ENCODE assay signal across 16 cellular contexts in the genomic region with DNA sequence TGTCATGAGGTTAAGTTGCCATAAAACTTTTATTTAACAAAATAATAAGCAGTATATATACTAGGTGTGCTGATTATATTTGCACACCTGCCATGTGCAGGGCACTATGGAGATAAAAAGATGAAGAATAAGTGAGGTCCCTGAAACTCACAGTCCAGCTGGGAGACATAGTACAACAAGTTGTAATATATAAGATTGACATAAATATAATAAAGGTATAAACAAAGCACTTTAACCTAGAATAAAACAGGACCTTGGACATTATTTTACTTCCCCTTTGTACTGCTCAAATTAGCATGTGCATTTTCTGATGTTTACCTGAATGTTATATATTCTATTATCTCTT. TPM values are rescaled to one million over a fixed set of nuclear protein-coding genes. Genes with fewer than 3 reads are reported as not detected.
A peak's percentile ranks its signal among the peaks of the same experiment; 100 is the strongest.
DNase-seq lines count a peak whose midpoint lies in the region; ATAC-seq and TF ChIP-seq lines count a peak whose summit lies in the region.
"Had no signal": no experiment of that assay in that cellular context is flagged by ENCODE, and none has a peak within 500 bp of the region (broad histone marks: within the 10 kb centered on the region; RNA-seq: fewer than 3 reads in every experiment).

No MANE protein-coding gene starts in this region.

- peak overlapping the region; percentile 97 for H3K27ac Mint-ChIP-seq in activated naive CD4-positive, alpha-beta T cell treated with anti-CD3 and anti-CD28 coated beads, Interleukin-2, amount 50 U/mL, for 24 hours
- H3K27ac Mint-ChIP-seq in immature natural killer cell = peak overlapping the region; percentile 79 to 98 (median 93)

- no peak for TF ChIP-seq POLR2A in transverse colon (IDR thresholded peaks at IDR 0.05)

- H3K27me3 Mint-ChIP-seq in activated naive CD4-positive, alpha-beta T cell treated with anti-CD3 and anti-CD28 coated beads, Interleukin-2, amount 50 U/mL, for 24 hours = no peaks in the 10 kb centered on the region
- peaks cover 4 to 10% (median 7%) of the 10 kb centered on the region in 3 donors for H3K27me3 Mint-ChIP-seq in immature natural killer cell (ENCODE audit: low read depth in 3 of 3)

- H3K9me2 ChIP-seq in SU-DHL-6 (replicated peaks; ENCODE audit: insufficient read depth, low read length) = no peaks in the 10 kb centered on the region

- in situ Hi-C loops in transverse colon (cut with MboI; ENCODE audit: low pct_ligation_motif_present in 1 of 4, low pct_unique_long_range_greater_than_20kb in 1 of 4, low sequenced_read_pairs in 3 of 4) = loop anchor here in 3 of 4 donors (10.0 to 25.0 kb wide), 3 partner anchors 106 to 248 kb away; no protein-coding TSS in a partner anchor

- H4K20me1 ChIP-seq in SU-DHL-6 (ENCODE audit: low read depth, low read length) = peaks cover 76% of the 10 kb centered on the region

- H3K4me3 ChIP-seq in SU-DHL-6 (ENCODE audit: insufficient read depth, low read length, poor library complexity, severe bottlenecking) = peak overlapping the region; percentile 18
- no peak overlapping the region for H3K4me3 ChIP-seq in transverse colon
- no peak overlapping the region for H3K4me3 ChIP-seq in left lung
- H3K4me3 ChIP-seq: heart left ventricle had no signal

- peak overlapping the region; percentile 94 for H3K9ac ChIP-seq in SU-DHL-6 (ENCODE audit: low read length)

- peaks cover 100% of the 10 kb centered on the region for H3K79me2 ChIP-seq in SU-DHL-6 (ENCODE audit: insufficient read depth, low read length)

- intact Hi-C loops in transverse colon (cut with DNase I; ENCODE audit: low total_unique reads) (loop anchor here (5.0 kb wide), 1 partner anchor 818 kb away; no protein-coding TSS in a partner anchor), left lung (cut with DNase I) (loop anchor here in 1 of 2 donors (10.0 kb wide), 1 partner anchor 256 kb away; no protein-coding TSS in a partner anchor)

- no peaks in the 10 kb centered on the region for H3K9me3 ChIP-seq in SU-DHL-6 (ENCODE audit: insufficient read depth, low read length)
- H3K9me3 ChIP-seq in transverse colon = no peaks in the 10 kb centered on the region
- H3K9me3 ChIP-seq in left lung = no peaks in the 10 kb centered on the region
- H3K9me3 ChIP-seq: Caco-2, heart left ventricle had no signal

- TF ChIP-seq EP300 in transverse colon (IDR thresholded peaks at IDR 0.05; ENCODE audit: low read depth) = no peak

- H3K27ac ChIP-seq in SU-DHL-6 (ENCODE audit: low read depth, low read length) (peak overlapping the region; percentile 92), transverse colon (peak overlapping the region; percentile 54 to 74 (median 64)), left lung (no peak overlapping the region)
- H3K27ac ChIP-seq: heart left ventricle had no signal

- H3K36me3 Mint-ChIP-seq in activated naive CD4-positive, alpha-beta T cell treated with anti-CD3 and anti-CD28 coated beads, Interleukin-2, amount 50 U/mL, for 24 hours = peaks cover 4% of the 10 kb centered on the region
- peaks cover 0 to 3% (median 0%) of the 10 kb centered on the region in 3 donors for H3K36me3 Mint-ChIP-seq in immature natural killer cell

- no peak for ATAC-seq in left lung
- no peak for ATAC-seq in esophagus mucosa
- ATAC-seq in GM19463 (IDR thresholded peaks at IDR 0.05; ENCODE audit: unreplicated experiment) = no peak
- ATAC-seq: heart left ventricle, HepG2, Right ventricle myocardium inferior had no signal

- H3K4me1 ChIP-seq in transverse colon = peaks cover 16 to 80% (median 68%) of the 10 kb centered on the region in 4 donors
- H3K4me1 ChIP-seq in left lung = peaks cover 4 to 69% of the 10 kb centered on the region in 2 donors

- peaks cover 63% of the 10 kb centered on the region for H3F3A ChIP-seq in SU-DHL-6 (ENCODE audit: insufficient read depth)

- H3K4me2 ChIP-seq in SU-DHL-6 (ENCODE audit: low read depth, low read length, poor library complexity, severe bottlenecking) = peak overlapping the region; percentile 75

- peak overlapping the region; percentile 82 for H3K4me3 Mint-ChIP-seq in activated naive CD4-positive, alpha-beta T cell treated with anti-CD3 and anti-CD28 coated beads, Interleukin-2, amount 50 U/mL, for 24 hours
- H3K4me3 Mint-ChIP-seq in immature natural killer cell = peak overlapping the region; percentile 48 to 83 (median 63)

- H2AFZ ChIP-seq in SU-DHL-6 (ENCODE audit: low read depth, low read length, severe bottlenecking) = no peak overlapping the region

- DNase-seq in activated naive CD4-positive, alpha-beta T cell treated with anti-CD3 and anti-CD28 coated beads, Interleukin-2, amount 50 U/mL, for 16 hours = no peak
- DNase-seq in immature natural killer cell = no peak
- DNase-seq in transverse colon = no peak
- DNase-seq in left lung = no peak
- DNase-seq: activated CD8-positive, alpha-beta memory T cell treated with anti-CD3 and anti-CD28 coated beads, Interleukin-2, amount 50 U/mL, for 4 hours; Caco-2; effector CD4-positive, alpha-beta T cell; heart left ventricle; NCI-H1694 treated with DMSO at 0.1 percent for 48 hours; NCI-H446 had no signal

- peaks cover 38% of the 10 kb centered on the region for H3K36me3 ChIP-seq in SU-DHL-6 (ENCODE audit: low read length)
- H3K36me3 ChIP-seq in transverse colon = no peaks in the 10 kb centered on the region
- no peaks in the 10 kb centered on the region for H3K36me3 ChIP-seq in left lung
- H3K36me3 ChIP-seq: heart left ventricle had no signal

- H3K27me3 ChIP-seq in SU-DHL-6 (ENCODE audit: low read length) = no peaks in the 10 kb centered on the region
- no peaks in the 10 kb centered on the region for H3K27me3 ChIP-seq in transverse colon
- H3K27me3 ChIP-seq in left lung = no peaks in the 10 kb centered on the region
- H3K27me3 ChIP-seq: heart left ventricle had no signal

- H3K4me1 Mint-ChIP-seq in activated naive CD4-positive, alpha-beta T cell treated with anti-CD3 and anti-CD28 coated beads, Interleukin-2, amount 50 U/mL, for 24 hours = peaks cover 79% of the 10 kb centered on the region
- H3K4me1 Mint-ChIP-seq in immature natural killer cell = peaks cover 80 to 89% of the 10 kb centered on the region in 2 donors

- no peaks in the 10 kb centered on the region for H3K9me3 Mint-ChIP-seq in activated naive CD4-positive, alpha-beta T cell treated with anti-CD3 and anti-CD28 coated beads, Interleukin-2, amount 50 U/mL, for 24 hours
- no peaks in the 10 kb centered on the region for H3K9me3 Mint-ChIP-seq in immature natural killer cell

- TF ChIP-seq CTCF in SU-DHL-6 (IDR thresholded peaks at IDR 0.05; ENCODE audit: insufficient read depth, low read length, poor library complexity, severe bottlenecking) (no peak), transverse colon (IDR thresholded peaks at IDR 0.05) (no peak), left lung (IDR thresholded peaks at IDR 0.05) (no peak)

RNA-seq across cellular contexts. Expression of gene STK17A, which starts 6.2 kb away (rescaled TPM):
- polyA plus RNA-seq in immature natural killer cell = 100 to 1,000 TPM; 255 to 300 (median 271) TPM
- total RNA-seq in transverse colon = 10 to 100 TPM in 3 of 4 donors, 1 to 10 TPM in 1; 6.0 to 35.7 (median 26.4) TPM
- total RNA-seq in left lung = 10 to 100 TPM; 34.9 to 38.4 TPM
- 14.4 TPM for total RNA-seq in esophagus mucosa

Comparison
In these comparisons a context has a peak if more than half of its experiments do, and no peak if none do; other contexts are left out.
1. H3K27ac ChIP-seq: peak in SU-DHL-6 (single experiment) and transverse colon (4 of 4); none in left lung (0 of 2).